ENCODE assay signal across 7 cellular contexts in genomic region chr18:51593931-51594330, GRCh38.
"Had no signal": no experiment of that assay in that cellular context is flagged by ENCODE, and none has a peak within 500 bp of the region (broad histone marks: within the 10 kb centered on the region; RNA-seq: fewer than 3 reads in every experiment).

No MANE protein-coding gene starts in this region.

- H3K27ac ChIP-seq: HL-60 had no signal

- DNase-seq: IMR-90, KBM-7 had no signal

- H3K4me3 ChIP-seq: K562 had no signal

- ATAC-seq: HepG2, K562 had no signal

- H3K4me3 Mint-ChIP-seq: IgD-negative memory B cell had no signal

- H3K36me3 Mint-ChIP-seq: IgD-negative memory B cell had no signal

- FAIRE-seq: HepG2, HTR-8/SVneo, K562 had no signal

- H3K4me1 Mint-ChIP-seq: IgD-negative memory B cell had no signal

- H3K27ac Mint-ChIP-seq: IgD-negative memory B cell had no signal
